Comparison of ENCODE assay signal across 28 cellular contexts in the genomic region with DNA sequence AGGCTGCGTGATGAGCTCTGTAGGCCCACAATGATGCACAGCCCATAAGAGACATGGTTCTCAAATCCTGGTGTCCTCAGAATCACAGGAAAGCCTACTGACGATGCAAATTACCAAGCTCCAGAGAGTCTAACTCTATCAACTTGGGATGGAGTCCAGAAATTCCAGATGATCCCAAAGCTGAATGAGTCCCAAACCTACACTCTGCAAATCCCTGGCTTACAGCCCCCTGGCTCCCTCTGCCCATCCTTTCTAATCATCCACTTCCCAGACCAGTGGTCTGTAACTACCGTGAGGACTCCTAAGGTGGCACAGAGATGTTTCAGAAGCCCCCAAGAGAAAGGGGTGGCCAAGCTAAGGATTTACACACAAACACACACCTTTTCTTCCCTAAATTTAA. TPM values are rescaled to one million over a fixed set of nuclear protein-coding genes. Genes with fewer than 3 reads are reported as not detected.
"Had no signal": no experiment of that assay in that cellular context is flagged by ENCODE, and none has a peak within 500 bp of the region (broad histone marks: within the 10 kb centered on the region; RNA-seq: fewer than 3 reads in every experiment).

No MANE protein-coding gene starts in this region.

- H3K4me3 Mint-ChIP-seq: effector memory CD8-positive, alpha-beta T cell; naive thymus-derived CD8-positive, alpha-beta T cell; stimulated activated naive CD8-positive, alpha-beta T cell treated with anti-CD3 and anti-CD28 coated beads, Interleukin-15, amount 100 ng/mL, for 72 hours had no signal

- H3K9me3 Mint-ChIP-seq: effector memory CD8-positive, alpha-beta T cell; naive thymus-derived CD8-positive, alpha-beta T cell; stimulated activated naive CD8-positive, alpha-beta T cell treated with anti-CD3 and anti-CD28 coated beads, Interleukin-15, amount 100 ng/mL, for 72 hours had no signal

- H3K27me3 Mint-ChIP-seq: effector memory CD8-positive, alpha-beta T cell; naive thymus-derived CD8-positive, alpha-beta T cell; stimulated activated naive CD8-positive, alpha-beta T cell treated with anti-CD3 and anti-CD28 coated beads, Interleukin-15, amount 100 ng/mL, for 72 hours had no signal

- H3K9me3 ChIP-seq: esophagus squamous epithelium, gastroesophageal sphincter, heart left ventricle, left ventricle myocardium inferior, lower lobe of right lung, ovary, psoas muscle, spleen, thyroid gland, vagina had no signal

- FAIRE-seq: endometrium, islet of Langerhans had no signal

- DNase-seq: cortex of kidney; effector memory CD8-positive, alpha-beta T cell; erythroblast; esophagus squamous epithelium; foreskin keratinocyte; heart left ventricle; hippocampal formation; kidney glomerular epithelial cell; left colon; left ventricle myocardium inferior; lower lobe of right lung; occipital lobe; ovary; spleen; stimulated activated CD4-positive, alpha-beta T cell treated with anti-CD3 and anti-CD28 coated beads, Interleukin-4, amount 100 ng/mL, for 4 hours; stimulated activated naive CD4-positive, alpha-beta T cell; stimulated activated naive CD8-positive, alpha-beta T cell treated with anti-CD3 and anti-CD28 coated beads, Interleukin-15, amount 100 ng/mL, for 72 hours; thyroid gland; trophoblast cell had no signal

- H3K27ac ChIP-seq: esophagus squamous epithelium, foreskin keratinocyte, heart left ventricle, left ventricle myocardium inferior, lower lobe of right lung, psoas muscle, skin epidermis, spleen, thyroid gland, vagina had no signal

- H3K4me3 ChIP-seq: esophagus squamous epithelium, gastroesophageal sphincter, heart left ventricle, left ventricle myocardium inferior, lower lobe of right lung, ovary, psoas muscle, skin epidermis, spleen, thyroid gland, vagina had no signal

- H3K27ac Mint-ChIP-seq: stimulated activated naive CD8-positive, alpha-beta T cell treated with anti-CD3 and anti-CD28 coated beads, Interleukin-15, amount 100 ng/mL, for 72 hours had no signal

- H3K4me1 ChIP-seq: foreskin keratinocyte, lower lobe of right lung, thyroid gland had no signal

- ATAC-seq: effector memory CD8-positive, alpha-beta T cell; foreskin keratinocyte; gastroesophageal sphincter; left colon; lower lobe of right lung; naive thymus-derived CD8-positive, alpha-beta T cell; right cardiac atrium; stimulated activated naive CD8-positive, alpha-beta T cell treated with anti-CD3 and anti-CD28 coated beads, Interleukin-15, amount 100 ng/mL, for 72 hours had no signal

- H3K27me3 ChIP-seq: esophagus squamous epithelium, foreskin keratinocyte, gastroesophageal sphincter, heart left ventricle, ovary, spleen, thyroid gland, vagina had no signal

RNA-seq across cellular contexts. Expression of a gene that starts 23.0 kb away (rescaled TPM):
- polyA plus RNA-seq: neural cell had no signal
